In the genomic region with DNA sequence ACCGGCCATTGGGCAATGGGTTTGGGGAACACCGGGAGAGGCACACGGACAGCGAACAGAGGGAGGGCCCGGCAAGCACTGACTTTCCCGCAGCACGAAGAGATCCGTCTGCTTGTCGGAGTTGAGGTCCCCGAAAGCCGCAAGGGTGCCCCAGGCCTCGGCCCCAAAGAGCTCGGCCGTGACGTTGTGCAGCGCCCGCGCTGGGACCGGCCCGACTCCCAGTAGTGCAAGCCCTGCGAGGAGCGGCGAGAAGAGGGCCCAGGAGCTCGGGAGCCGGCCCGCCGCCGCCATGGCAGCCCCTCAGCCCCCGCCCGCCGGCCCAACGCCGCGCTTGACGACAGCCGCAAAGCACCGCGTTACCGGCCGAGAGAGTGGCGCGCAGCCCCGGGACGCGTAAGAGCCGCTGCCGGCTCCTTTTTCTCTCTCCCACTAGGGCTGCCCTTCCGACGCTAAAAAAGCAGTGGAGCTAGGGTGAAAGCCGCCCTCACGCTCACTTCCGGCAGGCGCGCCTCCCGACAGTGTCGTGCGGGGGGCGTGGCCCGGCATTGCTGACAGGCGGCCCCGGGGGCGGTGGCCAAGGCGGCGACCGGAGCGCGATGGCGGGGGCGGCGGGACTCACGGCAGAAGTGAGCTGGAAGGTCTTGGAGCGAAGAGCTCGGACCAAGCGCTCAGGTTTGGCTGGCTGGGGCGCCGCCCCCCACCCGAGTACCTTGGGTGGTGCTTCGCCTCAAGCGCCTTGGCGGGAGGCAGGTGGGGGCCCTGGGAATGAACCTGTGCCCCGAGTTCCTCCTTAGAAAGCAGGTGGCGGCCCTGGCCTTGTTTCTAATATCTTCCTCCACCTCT, we compare ENCODE assay signal across 8 cellular contexts. TPM values are rescaled to one million over a fixed set of nuclear protein-coding genes. Genes with fewer than 3 reads are reported as not detected.
A peak's percentile ranks its signal among the peaks of the same experiment; 100 is the strongest.
DNase-seq lines count a peak whose midpoint lies in the region; ATAC-seq and TF ChIP-seq lines count a peak whose summit lies in the region.

Gene ITFG1, minus strand, starts transcription at position 309 of the 843 bp plus-strand sequence. Its CDS starts 18 bp downstream, at position 291.
Gene PHKB, plus strand, starts transcription at position 577 of the 843 bp plus-strand sequence. Its CDS starts 20 bp downstream, at position 597.

- peaks cover 55% of the 10 kb centered on the region for H3K79me2 ChIP-seq in mammary epithelial cell (ENCODE audit: insufficient read depth, low read length)

- H3K4me2 ChIP-seq in mammary epithelial cell (ENCODE audit: insufficient read depth, low read depth, low read length) = peak within 1 kb of the TSS; percentile 87

- H4K20me1 ChIP-seq in mammary epithelial cell (ENCODE audit: insufficient read depth, low read length) = no peaks in the 10 kb centered on the region

- no peaks in the 10 kb centered on the region for H3K9me3 ChIP-seq in mammary epithelial cell (replicated peaks; ENCODE audit: insufficient read depth, low read length)
- no peaks in the 10 kb centered on the region for H3K9me3 ChIP-seq in iPS-20b (ENCODE audit: insufficient read depth, low read depth, low read length)

- peak within 1 kb of the TSS; percentile 95 for H3K4me3 ChIP-seq in WI38 (ENCODE audit: low read depth, low read length)
- peak within 1 kb of the TSS; percentile 73 to 97 (median 95) for H3K4me3 ChIP-seq in mammary epithelial cell (replicated peaks in 1 of 3; ENCODE audit: insufficient read depth in 1 of 3, low read depth in 2 of 3, low read length in 3 of 3)
- peak within 1 kb of the TSS; percentile 82 for H3K4me3 ChIP-seq in iPS-20b (ENCODE audit: low read length)
- peak within 1 kb of the TSS; percentile 64 to 98 (median 81) for H3K4me3 ChIP-seq in skin epidermis

- dilution Hi-C loops in mammary epithelial cell (cut with HindIII; ENCODE audit: low sequenced_read_pairs) = no loop called here

- peak within 1 kb of the TSS; percentile 96 for H2AFZ ChIP-seq in mammary epithelial cell (ENCODE audit: low read depth, low read length)

- in situ Hi-C loops in ACHN (cut with HindIII; ENCODE audit: low pct_ligation_motif_present, low pct_unique_long_range_greater_than_20kb, low sequenced_read_pairs) = no loop called here
- in situ Hi-C loops in mammary epithelial cell (cut with MboI; ENCODE audit: low sequenced_read_pairs in 2 of 2) = no loop called here

- CTCF ChIA-PET in mammary epithelial cell (lab: Charles Lee; ENCODE audit: low non-redundant PET) = interaction anchor here (0.5 to 0.6 kb wide), 2 partner anchors 194 to 594 kb away, joined by 3 read pairs; no protein-coding TSS in a partner anchor

- H3K9ac ChIP-seq in mammary epithelial cell (ENCODE audit: insufficient read depth, low read length) (peak within 1 kb of the TSS; percentile 91), iPS-20b (ENCODE audit: low read depth, low read length) (peak within 1 kb of the TSS; percentile 85)

- H3K4me1 ChIP-seq in mammary epithelial cell (ENCODE audit: insufficient read depth, low read length) (peaks cover 27% of the 10 kb centered on the region), iPS-20b (ENCODE audit: insufficient read depth, low read length) (peaks cover 22% of the 10 kb centered on the region)

- TF ChIP-seq CTCF in WI38 (IDR thresholded peaks at IDR 0.05; ENCODE audit: low read depth, low read length) (no peak), mammary epithelial cell (conservative IDR thresholded peaks at IDR 0.05 in 1 of 2, IDR thresholded peaks at IDR 0.05 in 1 of 2; ENCODE audit: extremely low read depth in 1 of 2, insufficient read depth in 1 of 2, low read depth in 1 of 2, low read length in 2 of 2) (no peak)

- under 1% methylated on average over 33 of the region's 82 CpGs for WGBS in mammary epithelial cell (ENCODE audit: low coverage, missing lambda C conversion rate)

- H3K27ac ChIP-seq in mammary epithelial cell (ENCODE audit: insufficient read depth, low read depth, low read length) (peak within 1 kb of the TSS; percentile 91), iPS-20b (ENCODE audit: low read length) (peak within 1 kb of the TSS; percentile 6), skin epidermis (peak within 1 kb of the TSS; percentile 86 to 100 (median 99))

- no peaks in the 10 kb centered on the region for H3K27me3 ChIP-seq in mammary epithelial cell (ENCODE audit: insufficient read depth, low read length)
- no peaks in the 10 kb centered on the region for H3K27me3 ChIP-seq in iPS-20b (ENCODE audit: insufficient read depth, low read length)

- no TSS peak for BruUV-seq in mammary epithelial cell (replicated peaks; lab: Mats Ljungman, UMichigan)

- DNase-seq in ACHN (peak; percentile 94), NCI-H2196 treated with DMSO at 0.1 percent for 48 hours (lab: John Stamatoyannopoulos, UW; ENCODE audit: unreplicated experiment) (peak; percentile 44), mammary epithelial cell (peak; percentile 94)

- intact Hi-C loops in mammary epithelial cell (cut with micrococcal nuclease) = loop anchor here (2.0 to 5.0 kb wide), 3 partner anchors 16 to 424 kb away; partner anchors contain the start of gene NETO2

- ATAC-seq in GM18858 (IDR thresholded peaks at IDR 0.05; ENCODE audit: unreplicated experiment) = peak; percentile 59
- peak; percentile 69 for ATAC-seq in HG03066 (IDR thresholded peaks at IDR 0.05; ENCODE audit: low read depth, unreplicated experiment)

- peaks cover 5% of the 10 kb centered on the region for H3K36me3 ChIP-seq in mammary epithelial cell (ENCODE audit: insufficient read depth, low read length)
- peaks cover 14% of the 10 kb centered on the region for H3K36me3 ChIP-seq in iPS-20b (ENCODE audit: insufficient read depth, low read depth, low read length)

RNA-seq across cellular contexts. Expression of gene ITFG1, which starts in this region (rescaled TPM):
- total RNA-seq in mammary epithelial cell = 10 to 100 TPM; 46.0 to 80.2 TPM
- 42.5 TPM for polyA plus RNA-seq in mammary epithelial cell
- polyA minus RNA-seq in mammary epithelial cell = 46.3 TPM

RNA-seq across cellular contexts. Expression of gene PHKB, which starts in this region (rescaled TPM):
- 100 to 1,000 TPM in 1 of 2 donors, 10 to 100 TPM in 1; 57.4 to 100 TPM for total RNA-seq in mammary epithelial cell
- 36.7 TPM for polyA plus RNA-seq in mammary epithelial cell
- polyA minus RNA-seq in mammary epithelial cell = 63.9 TPM

Comparison
In these comparisons a context has a peak if more than half of its experiments do, and no peak if none do; other contexts are left out.
1. Peak in every context shown above with its lines: DNase-seq, ATAC-seq, H3K4me3 ChIP-seq and H3K27ac ChIP-seq.
2. DNase-seq: peak in every context shown above with its lines; median percentile 94 in ACHN; 94 in mammary epithelial cell; 44 in NCI-H2196 treated with DMSO at 0.1 percent for 48 hours.
3. H3K27ac ChIP-seq: peak in every context shown above with its lines; median percentile 99 in skin epidermis; 91 in mammary epithelial cell; 6 in iPS-20b.